Comparison of ENCODE assay signal across 1 cellular context in genomic region chr7:117067322-117067721, GRCh38.
TF ChIP-seq lines count a peak whose summit lies in the region.

No MANE protein-coding gene starts in this region.

TF ChIP-seq in WTC11, 78 proteins besides CTCF, POLR2A, EP300 and RAD21 (continued from another document):
- TF ChIP-seq CDX4 (CRISPR knock-in tag; IDR thresholded peaks at IDR 0.05; ENCODE audit: borderline replicate concordance) (no peak), ZNF138 (CRISPR knock-in tag; conservative IDR thresholded peaks at IDR 0.05) (no peak), RORB (CRISPR knock-in tag; IDR thresholded peaks at IDR 0.05) (no peak), ERG (CRISPR knock-in tag; IDR thresholded peaks at IDR 0.05) (no peak), ESRRA (CRISPR knock-in tag; IDR thresholded peaks at IDR 0.05; ENCODE audit: borderline replicate concordance) (no peak), HMGXB4 (CRISPR knock-in tag; IDR thresholded peaks at IDR 0.05) (no peak), MXD4 (CRISPR knock-in tag; IDR thresholded peaks at IDR 0.05; ENCODE audit: borderline replicate concordance) (no peak), ZNF671 (CRISPR knock-in tag; IDR thresholded peaks at IDR 0.05) (no peak), FOXP4 (CRISPR knock-in tag; IDR thresholded peaks at IDR 0.05) (no peak), ZNF396 (CRISPR knock-in tag; IDR thresholded peaks at IDR 0.05; ENCODE audit: borderline replicate concordance) (no peak), TEAD1 (CRISPR knock-in tag; IDR thresholded peaks at IDR 0.05) (no peak)
